1 cellular context compared by ENCODE assay signal in genomic region chr13:50081899-50082425, GRCh38.
TF ChIP-seq lines count a peak whose summit lies in the region.

No MANE protein-coding gene starts in this region.

TF ChIP-seq in HepG2, 621 proteins besides CTCF, POLR2A, EP300 and RAD21 (continued from another document and continues in another):
- TF ChIP-seq THAP9 (CRISPR knock-in tag; IDR thresholded peaks at IDR 0.05; ENCODE audit: borderline replicate concordance) = no peak; the same call in 1 of the 2 replicates
- TF ChIP-seq SMAD3 (CRISPR knock-in tag; IDR thresholded peaks at IDR 0.05) = no peak
- no peak for TF ChIP-seq ZBTB8A (CRISPR knock-in tag; IDR thresholded peaks at IDR 0.05; ENCODE audit: borderline replicate concordance, low read depth)
- TF ChIP-seq GRHL1 (CRISPR knock-in tag; conservative IDR thresholded peaks at IDR 0.05) = no peak
- TF ChIP-seq TFDP1 (CRISPR knock-in tag; IDR thresholded peaks at IDR 0.05; ENCODE audit: borderline replicate concordance) = peak; percentile 97
- TF ChIP-seq ZNF691 (CRISPR knock-in tag; IDR thresholded peaks at IDR 0.05; ENCODE audit: borderline replicate concordance, low read depth) = peak; percentile 10; the same call in 1 of the 2 replicates
- no peak for TF ChIP-seq RFXANK (CRISPR knock-in tag; IDR thresholded peaks at IDR 0.05)
- TF ChIP-seq SIX4 (CRISPR knock-in tag; IDR thresholded peaks at IDR 0.05) = no peak
- peak; percentile 46 for TF ChIP-seq SUZ12 (IDR thresholded peaks at IDR 0.05; ENCODE audit: low read depth, low read length)
- TF ChIP-seq ATM (IDR thresholded peaks at IDR 0.05; ENCODE audit: borderline replicate concordance) = no peak
- TF ChIP-seq SAFB2 (CRISPR knock-in tag; IDR thresholded peaks at IDR 0.05; ENCODE audit: borderline replicate concordance, low read depth) = no peak
- no peak for TF ChIP-seq TCF7 (IDR thresholded peaks at IDR 0.05; ENCODE audit: low read depth)
- TF ChIP-seq DBP (CRISPR knock-in tag; IDR thresholded peaks at IDR 0.05; ENCODE audit: not compliant biosample characterization) = no peak
- no peak for TF ChIP-seq ELF3 (CRISPR knock-in tag; IDR thresholded peaks at IDR 0.05)
- TF ChIP-seq PLSCR1 (CRISPR knock-in tag; IDR thresholded peaks at IDR 0.05; ENCODE audit: borderline replicate concordance) = no peak
- no peak for TF ChIP-seq MLLT10 (CRISPR knock-in tag; IDR thresholded peaks at IDR 0.05)
- peak; percentile 58; the same call in 1 of the 2 replicates for TF ChIP-seq ZNF253 (CRISPR knock-in tag; IDR thresholded peaks at IDR 0.05; ENCODE audit: borderline replicate concordance)
- TF ChIP-seq FOXA1 (IDR thresholded peaks at IDR 0.05) = no peak
- peak; percentile 78 for TF ChIP-seq FOXA1 (CRISPR knock-in tag; IDR thresholded peaks at IDR 0.05)
- no peak for TF ChIP-seq ZNF513 (CRISPR knock-in tag; conservative IDR thresholded peaks at IDR 0.05)
- TF ChIP-seq ZNF574 (CRISPR knock-in tag; IDR thresholded peaks at IDR 0.05) = peak; percentile 66
- no peak for TF ChIP-seq GTF2F1 (IDR thresholded peaks at IDR 0.05; ENCODE audit: low read length)
- no peak for TF ChIP-seq SRSF1 (optimal IDR thresholded peaks at IDR 0.05; ENCODE audit: low read depth, low read length)
- no peak for TF ChIP-seq ZNF549 (CRISPR knock-in tag; IDR thresholded peaks at IDR 0.05)
- no peak for TF ChIP-seq KDM5A (IDR thresholded peaks at IDR 0.05; ENCODE audit: borderline replicate concordance, low read length)
- TF ChIP-seq SP4 (CRISPR knock-in tag; IDR thresholded peaks at IDR 0.05) = peak; percentile 62; the same call in 1 of the 2 replicates
- no peak for TF ChIP-seq NFRKB (IDR thresholded peaks at IDR 0.05)
- TF ChIP-seq ARID5B (CRISPR knock-in tag; IDR thresholded peaks at IDR 0.05) = no peak; the same call in 1 of the 2 replicates
- TF ChIP-seq ZNF772 (CRISPR knock-in tag; IDR thresholded peaks at IDR 0.05) = no peak
- TF ChIP-seq TOPORS (CRISPR knock-in tag; IDR thresholded peaks at IDR 0.05) = peak; percentile 30; the same call in 1 of the 2 replicates
- no peak for TF ChIP-seq HNRNPL (IDR thresholded peaks at IDR 0.05; ENCODE audit: low read depth, low read length)
- no peak for TF ChIP-seq DMTF1 (CRISPR knock-in tag; IDR thresholded peaks at IDR 0.05)
